In the genomic region with DNA sequence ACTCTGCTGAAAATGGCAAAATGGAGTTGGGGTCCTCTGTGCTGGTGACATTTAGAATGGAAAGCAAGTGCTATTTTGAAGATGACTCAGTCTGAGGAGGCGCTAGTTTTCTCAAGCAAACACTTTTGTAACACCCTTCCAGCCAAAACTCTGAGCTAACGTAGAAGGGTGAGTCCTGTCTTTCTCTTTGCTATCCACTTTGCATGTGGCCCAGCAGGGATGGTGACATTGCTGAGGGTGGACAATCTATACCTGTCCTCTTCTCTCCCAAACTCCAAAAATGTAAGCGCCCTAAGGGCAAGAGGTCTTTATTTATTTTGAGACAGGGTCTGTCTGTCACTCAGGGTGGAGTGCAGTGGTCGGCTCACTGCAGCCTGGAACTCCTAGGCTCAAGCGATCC, we compare ENCODE assay signal across 28 cellular contexts.
"Had no signal": no experiment of that assay in that cellular context is flagged by ENCODE, and none has a peak within 500 bp of the region (broad histone marks: within the 10 kb centered on the region; RNA-seq: fewer than 3 reads in every experiment).

No MANE protein-coding gene starts in this region.

- H3K4me2 ChIP-seq: hepatocyte had no signal

- H3K4me3 Mint-ChIP-seq: memory B cell; mesothelial cell of epicardium; natural killer cell; nephron progenitor cell; stimulated activated effector memory CD8-positive, alpha-beta T cell treated with anti-CD3 and anti-CD28 coated beads, Interleukin-12 subunit alpha, Interleukin-12 subunit beta, amount 100 ng/mL, for 72 hours; stimulated activated naive CD8-positive, alpha-beta T cell treated with anti-CD3 and anti-CD28 coated beads, Interleukin-15, Interleukin-2, amounts not matched to agents 100 ng/mL and 50 ng/mL, for 24 hours; type B pancreatic cell had no signal

- H2AFZ ChIP-seq: hepatocyte had no signal

- ATAC-seq: heart right ventricle; natural killer cell; right cardiac atrium; sciatic nerve; stimulated activated effector memory CD8-positive, alpha-beta T cell treated with anti-CD3 and anti-CD28 coated beads, Interleukin-12 subunit alpha, Interleukin-12 subunit beta, amount 100 ng/mL, for 72 hours had no signal

- H3K27ac ChIP-seq: heart right ventricle, left ventricle myocardium inferior, ovary, prostate gland, skin epidermis, suprapubic skin, tibial artery, uterus had no signal

- H3K36me3 Mint-ChIP-seq: naive B cell, natural killer cell had no signal

- DNase-seq: heart right ventricle; islet precursor cell; left ventricle myocardium inferior; naive B cell; natural killer cell; nephron progenitor cell; ovary; retina; right cardiac atrium; stimulated activated CD4-positive, alpha-beta T cell treated with anti-CD3 and anti-CD28 coated beads, Interleukin-12 subunit alpha, Interleukin-12 subunit beta, amount 100 ng/mL, for 4 hours; stimulated activated CD4-positive, alpha-beta T cell treated with anti-CD3 and anti-CD28 coated beads, Interleukin-15, amount 100 ng/mL, for 24 hours; stimulated activated CD4-positive, alpha-beta T cell treated with anti-CD3 and anti-CD28 coated beads, Interleukin-2, amount 100 ng/mL, for 24 hours; stimulated activated CD4-positive, alpha-beta T cell treated with anti-CD3 and anti-CD28 coated beads, Interleukin-4, amount 100 ng/mL, for 1 hour; stimulated activated naive CD4-positive, alpha-beta T cell; uterus had no signal

- H3K4me3 ChIP-seq: heart right ventricle, hepatocyte, left ventricle myocardium inferior, lung, ovary, prostate gland, skin epidermis, suprapubic skin, thoracic aorta, tibial artery, uterus had no signal

- H3K27me3 Mint-ChIP-seq: memory B cell; naive B cell; stimulated activated naive CD8-positive, alpha-beta T cell treated with anti-CD3 and anti-CD28 coated beads, Interleukin-15, Interleukin-2, amounts not matched to agents 100 ng/mL and 50 ng/mL, for 24 hours had no signal

- H3K27ac Mint-ChIP-seq: memory B cell; mesothelial cell of epicardium; natural killer cell; nephron progenitor cell; stimulated activated effector memory CD8-positive, alpha-beta T cell treated with anti-CD3 and anti-CD28 coated beads, Interleukin-12 subunit alpha, Interleukin-12 subunit beta, amount 100 ng/mL, for 72 hours; stimulated activated naive CD8-positive, alpha-beta T cell treated with anti-CD3 and anti-CD28 coated beads, Interleukin-15, Interleukin-2, amounts not matched to agents 100 ng/mL and 50 ng/mL, for 24 hours; type B pancreatic cell had no signal

- H3K9me3 ChIP-seq: heart right ventricle, left ventricle myocardium inferior, ovary, prostate gland, suprapubic skin, thoracic aorta, tibial artery, uterus had no signal

- H3K36me3 ChIP-seq: ovary, uterus had no signal

- H3K27me3 ChIP-seq: heart right ventricle, hepatocyte, ovary, suprapubic skin, uterus had no signal

- H3K9me3 Mint-ChIP-seq: memory B cell; mesothelial cell of epicardium; naive B cell; natural killer cell; stimulated activated effector memory CD8-positive, alpha-beta T cell treated with anti-CD3 and anti-CD28 coated beads, Interleukin-12 subunit alpha, Interleukin-12 subunit beta, amount 100 ng/mL, for 72 hours; stimulated activated naive CD8-positive, alpha-beta T cell treated with anti-CD3 and anti-CD28 coated beads, Interleukin-15, Interleukin-2, amounts not matched to agents 100 ng/mL and 50 ng/mL, for 24 hours; type B pancreatic cell had no signal
